Comparison of ENCODE assay signal across 10 cellular contexts in genomic region chr7:64889686-64890162, GRCh38. TPM values are rescaled to one million over a fixed set of nuclear protein-coding genes. Genes with fewer than 3 reads are reported as not detected.
A peak's percentile ranks its signal among the peaks of the same experiment; 100 is the strongest.
DNase-seq lines count a peak whose midpoint lies in the region; ATAC-seq, FAIRE-seq and TF ChIP-seq lines count a peak whose summit lies in the region.
"Had no signal": no experiment of that assay in that cellular context is flagged by ENCODE, and none has a peak within 500 bp of the region (broad histone marks: within the 10 kb centered on the region; RNA-seq: fewer than 3 reads in every experiment).

No MANE protein-coding gene starts in this region.

- H3K4me3 ChIP-seq in H7 (ENCODE audit: insufficient read depth, low read depth, low read length) = peak overlapping the region; percentile 47; the same call in 1 of the 2 replicates
- H3K4me3 ChIP-seq in epithelial cell of proximal tubule (ENCODE audit: low read depth, low read length) = peak overlapping the region; percentile 65
- H3K4me3 ChIP-seq in pancreas = peak overlapping the region; percentile 50 to 65 (median 60)

- intact Hi-C loops in pancreas (cut with DNase I) = no loop called here

- H3K27me3 ChIP-seq in H7 (ENCODE audit: control insufficient read depth, insufficient read depth, low read length) (peaks cover 29% of the 10 kb centered on the region), pancreas (no peaks in the 10 kb centered on the region)
- H3K27me3 ChIP-seq: testis had no signal

- H3K9me3 ChIP-seq in pancreas = no peaks in the 10 kb centered on the region
- H3K9me3 ChIP-seq: testis had no signal

- H3K27ac ChIP-seq in pancreas = no peak overlapping the region
- H3K27ac ChIP-seq: testis had no signal

- no peak for FAIRE-seq in pancreas (lab: Jason Lieb, UNC)

- DNase-seq in AG20443 (ENCODE audit: low spot score) = peak; percentile 6
- DNase-seq in H7 = peak; percentile 58
- DNase-seq in epithelial cell of proximal tubule (ENCODE audit: low read depth) = no peak
- DNase-seq in pancreas = no peak
- no peak for DNase-seq in NCI-H748 treated with DMSO at 0.1 percent for 48 hours (lab: John Stamatoyannopoulos, UW)
- no peak for DNase-seq in kidney tubule cell (ENCODE audit: low spot score)
- DNase-seq: kidney glomerular epithelial cell, testis had no signal

- peak in 1 of 4 donors; percentile 4 for ATAC-seq in pancreas
- no peak for ATAC-seq in HG03354 (IDR thresholded peaks at IDR 0.05; ENCODE audit: poor library complexity, severe bottlenecking, unreplicated experiment)
- no peak for ATAC-seq in GM21367 (IDR thresholded peaks at IDR 0.05; ENCODE audit: unreplicated experiment)

- TF ChIP-seq CTCF in epithelial cell of proximal tubule (conservative IDR thresholded peaks at IDR 0.05; ENCODE audit: low read depth, low read length) = no peak
- no peak for TF ChIP-seq CTCF in pancreas (IDR thresholded peaks at IDR 0.05)

- H3K4me1 ChIP-seq in pancreas = no peaks in the 10 kb centered on the region

- WGBS in pancreas, 2 donors = 25 to 29% methylated on average over 18 of the region's 18 CpGs

- H3K36me3 ChIP-seq in H7 (replicated peaks; ENCODE audit: control insufficient read depth, insufficient read depth, low read length) (no peaks in the 10 kb centered on the region), pancreas (no peaks in the 10 kb centered on the region)

RNA-seq across cellular contexts. Expression of gene ZNF273, which starts 13.3 kb away (rescaled TPM):
- total RNA-seq in H7 (2014; rRNA removed; shearing (Covaris generic)) = 0.97 and 3.9 TPM in 2 replicates
- total RNA-seq in epithelial cell of proximal tubule (6.3 and 9.8 TPM in 2 replicates), pancreas (1 to 10 TPM; 1.7 to 8.0 (median 3.0) TPM)
- polyA plus RNA-seq in pancreas = 1 to 10 TPM; 4.6 to 5.4 TPM

Comparison
In these comparisons a context has a peak if more than half of its experiments do, and no peak if none do; other contexts are left out.
1. DNase-seq: peak in AG20443 (single experiment) and H7 (single experiment); none in epithelial cell of proximal tubule (single experiment), pancreas (0 of 6), NCI-H748 treated with DMSO at 0.1 percent for 48 hours (single experiment) and kidney tubule cell (single experiment).
2. Peak in every context shown above with its lines, with median percentiles within 50 percentile points of each other: H3K4me3 ChIP-seq.